ENCODE assay signal across 1 cellular context in the genomic region with DNA sequence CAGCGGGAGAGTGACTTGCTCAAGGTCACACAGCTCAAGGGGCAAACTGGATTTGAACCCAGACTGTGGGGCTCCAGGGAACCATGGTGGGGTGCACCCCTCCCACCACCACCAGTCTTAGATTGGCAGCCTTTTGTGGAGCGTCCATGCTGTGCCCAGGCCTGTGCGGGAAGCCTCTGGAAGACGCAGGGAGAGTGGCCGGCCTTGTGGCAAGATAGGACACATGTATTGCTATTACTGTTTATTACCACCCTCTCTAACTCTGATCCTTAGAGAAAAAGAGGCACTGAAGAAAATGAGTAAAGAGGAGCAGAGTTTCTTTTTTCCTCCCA.
TF ChIP-seq lines count a peak whose summit lies in the region.

No MANE protein-coding gene starts in this region.

TF ChIP-seq in GM23338, 12 proteins besides CTCF, POLR2A, EP300 and RAD21 (continued from another document):
- TF ChIP-seq, protein P1, sequence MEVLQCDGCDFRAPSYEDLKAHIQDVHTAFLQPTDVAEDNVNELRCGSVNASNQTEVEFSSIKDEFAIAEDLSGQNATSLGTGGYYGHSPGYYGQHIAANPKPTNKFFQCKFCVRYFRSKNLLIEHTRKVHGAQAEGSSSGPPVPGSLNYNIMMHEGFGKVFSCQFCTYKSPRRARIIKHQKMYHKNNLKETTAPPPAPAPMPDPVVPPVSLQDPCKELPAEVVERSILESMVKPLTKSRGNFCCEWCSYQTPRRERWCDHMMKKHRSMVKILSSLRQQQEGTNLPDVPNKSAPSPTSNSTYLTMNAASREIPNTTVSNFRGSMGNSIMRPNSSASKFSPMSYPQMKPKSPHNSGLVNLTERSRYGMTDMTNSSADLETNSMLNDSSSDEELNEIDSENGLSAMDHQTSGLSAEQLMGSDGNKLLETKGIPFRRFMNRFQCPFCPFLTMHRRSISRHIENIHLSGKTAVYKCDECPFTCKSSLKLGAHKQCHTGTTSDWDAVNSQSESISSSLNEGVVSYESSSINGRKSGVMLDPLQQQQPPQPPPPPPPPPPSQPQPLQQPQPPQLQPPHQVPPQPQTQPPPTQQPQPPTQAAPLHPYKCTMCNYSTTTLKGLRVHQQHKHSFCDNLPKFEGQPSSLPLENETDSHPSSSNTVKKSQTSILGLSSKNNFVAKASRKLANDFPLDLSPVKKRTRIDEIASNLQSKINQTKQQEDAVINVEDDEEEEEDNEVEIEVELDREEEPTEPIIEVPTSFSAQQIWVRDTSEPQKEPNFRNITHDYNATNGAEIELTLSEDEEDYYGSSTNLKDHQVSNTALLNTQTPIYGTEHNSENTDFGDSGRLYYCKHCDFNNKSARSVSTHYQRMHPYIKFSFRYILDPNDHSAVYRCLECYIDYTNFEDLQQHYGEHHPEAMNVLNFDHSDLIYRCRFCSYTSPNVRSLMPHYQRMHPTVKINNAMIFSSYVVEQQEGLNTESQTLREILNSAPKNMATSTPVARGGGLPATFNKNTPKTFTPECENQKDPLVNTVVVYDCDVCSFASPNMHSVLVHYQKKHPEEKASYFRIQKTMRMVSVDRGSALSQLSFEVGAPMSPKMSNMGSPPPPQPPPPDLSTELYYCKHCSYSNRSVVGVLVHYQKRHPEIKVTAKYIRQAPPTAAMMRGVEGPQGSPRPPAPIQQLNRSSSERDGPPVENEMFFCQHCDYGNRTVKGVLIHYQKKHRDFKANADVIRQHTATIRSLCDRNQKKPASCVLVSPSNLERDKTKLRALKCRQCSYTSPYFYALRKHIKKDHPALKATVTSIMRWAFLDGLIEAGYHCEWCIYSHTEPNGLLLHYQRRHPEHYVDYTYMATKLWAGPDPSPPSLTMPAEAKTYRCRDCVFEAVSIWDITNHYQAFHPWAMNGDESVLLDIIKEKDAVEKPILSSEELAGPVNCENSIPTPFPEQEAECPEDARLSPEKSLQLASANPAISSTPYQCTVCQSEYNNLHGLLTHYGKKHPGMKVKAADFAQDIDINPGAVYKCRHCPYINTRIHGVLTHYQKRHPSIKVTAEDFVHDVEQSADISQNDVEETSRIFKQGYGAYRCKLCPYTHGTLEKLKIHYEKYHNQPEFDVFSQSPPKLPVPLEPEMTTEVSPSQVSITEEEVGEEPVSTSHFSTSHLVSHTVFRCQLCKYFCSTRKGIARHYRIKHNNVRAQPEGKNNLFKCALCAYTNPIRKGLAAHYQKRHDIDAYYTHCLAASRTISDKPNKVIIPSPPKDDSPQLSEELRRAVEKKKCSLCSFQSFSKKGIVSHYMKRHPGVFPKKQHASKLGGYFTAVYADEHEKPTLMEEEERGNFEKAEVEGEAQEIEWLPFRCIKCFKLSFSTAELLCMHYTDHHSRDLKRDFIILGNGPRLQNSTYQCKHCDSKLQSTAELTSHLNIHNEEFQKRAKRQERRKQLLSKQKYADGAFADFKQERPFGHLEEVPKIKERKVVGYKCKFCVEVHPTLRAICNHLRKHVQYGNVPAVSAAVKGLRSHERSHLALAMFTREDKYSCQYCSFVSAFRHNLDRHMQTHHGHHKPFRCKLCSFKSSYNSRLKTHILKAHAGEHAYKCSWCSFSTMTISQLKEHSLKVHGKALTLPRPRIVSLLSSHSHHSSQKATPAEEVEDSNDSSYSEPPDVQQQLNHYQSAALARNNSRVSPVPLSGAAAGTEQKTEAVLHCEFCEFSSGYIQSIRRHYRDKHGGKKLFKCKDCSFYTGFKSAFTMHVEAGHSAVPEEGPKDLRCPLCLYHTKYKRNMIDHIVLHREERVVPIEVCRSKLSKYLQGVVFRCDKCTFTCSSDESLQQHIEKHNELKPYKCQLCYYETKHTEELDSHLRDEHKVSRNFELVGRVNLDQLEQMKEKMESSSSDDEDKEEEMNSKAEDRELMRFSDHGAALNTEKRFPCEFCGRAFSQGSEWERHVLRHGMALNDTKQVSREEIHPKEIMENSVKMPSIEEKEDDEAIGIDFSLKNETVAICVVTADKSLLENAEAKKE (CRISPR knock-in tag; IDR thresholded peaks at IDR 0.05) = no peak
- TF ChIP-seq CREB1 (CRISPR knock-in tag; IDR thresholded peaks at IDR 0.05; ENCODE audit: low read depth) = no peak
- no peak for TF ChIP-seq ETS1 (IDR thresholded peaks at IDR 0.05)
- TF ChIP-seq EZH2 (IDR thresholded peaks at IDR 0.05; ENCODE audit: low read depth, unreplicated experiment) = no peak
- TF ChIP-seq ZNF331 (CRISPR knock-in tag; IDR thresholded peaks at IDR 0.05; ENCODE audit: low read depth) = no peak
- no peak for TF ChIP-seq EZH2phosphoT487 (IDR thresholded peaks at IDR 0.05; ENCODE audit: unreplicated experiment)
- TF ChIP-seq STAT1 (IDR thresholded peaks at IDR 0.05; ENCODE audit: unreplicated experiment) = no peak
- TF ChIP-seq NANOG (IDR thresholded peaks at IDR 0.05; ENCODE audit: borderline replicate concordance) = no peak
- no peak for TF ChIP-seq POLR2AphosphoS5 (IDR thresholded peaks at IDR 0.05; ENCODE audit: low read depth)
- no peak for TF ChIP-seq JUNB (IDR thresholded peaks at IDR 0.05; ENCODE audit: unreplicated experiment)
TF ChIP-seq in GM23338: peak in this region for 0.
